ENCODE assay signal across 1 cellular context in genomic region chr12:49652921-49653520, GRCh38.
TF ChIP-seq lines count a peak whose summit lies in the region.

No MANE protein-coding gene starts in this region.

TF ChIP-seq in HEK293, 187 proteins besides CTCF, POLR2A, EP300 and RAD21 (continued from another document):
- TF ChIP-seq ZBTB49 (tag by site-specific recombination; IDR thresholded peaks at IDR 0.05; ENCODE audit: low read depth) (no peak), ZNF175 (tag by site-specific recombination; IDR thresholded peaks at IDR 0.05) (no peak), ZSCAN23 (tag by site-specific recombination; IDR thresholded peaks at IDR 0.05) (no peak), GLI2 (tag by site-specific recombination; IDR thresholded peaks at IDR 0.05; ENCODE audit: borderline replicate concordance, low read depth) (no peak), ZFHX2 (tag by site-specific recombination; conservative IDR thresholded peaks at IDR 0.05) (peak; percentile 54), ZNF18 (tag by site-specific recombination; IDR thresholded peaks at IDR 0.05) (no peak), ZNF561 (tag by site-specific recombination; IDR thresholded peaks at IDR 0.05; ENCODE audit: borderline replicate concordance) (no peak), EGR2 (tag by site-specific recombination; IDR thresholded peaks at IDR 0.05; ENCODE audit: low read depth) (peak; percentile 46)
